Comparison of ENCODE assay signal across 13 cellular contexts in genomic region chr10:100350914-100351485, GRCh38. TPM values are rescaled to one million over a fixed set of nuclear protein-coding genes. Genes with fewer than 3 reads are reported as not detected.
DNase-seq lines count a peak whose midpoint lies in the region; ATAC-seq, FAIRE-seq and TF ChIP-seq lines count a peak whose summit lies in the region.
"Had no signal": no experiment of that assay in that cellular context is flagged by ENCODE, and none has a peak within 500 bp of the region (broad histone marks: within the 10 kb centered on the region; RNA-seq: fewer than 3 reads in every experiment).

No MANE protein-coding gene starts in this region.

- no peaks in the 10 kb centered on the region for H3K9me2 ChIP-seq in Karpas-422 (replicated peaks; ENCODE audit: insufficient read depth, low read length)

- no peaks in the 10 kb centered on the region for H3K27me3 ChIP-seq in Karpas-422 (ENCODE audit: low read length)

- H3K4me1 ChIP-seq in Karpas-422 (ENCODE audit: low read length): peaks cover 43% of the 10 kb centered on the region
- H3K4me1 ChIP-seq in mesodermal cell (ENCODE audit: control insufficient read depth, insufficient read depth, low read length, poor library complexity, severe bottlenecking): peaks cover 52% of the 10 kb centered on the region

- WGBS in mesodermal cell (ENCODE audit: insufficient coverage in 2 of 2), 2 experiments: 86 to 100% methylated on average over 4 of the region's 5 CpGs

- no peak for FAIRE-seq in GM12891 (lab: Jason Lieb, UNC)
- FAIRE-seq: GM18507, kidney had no signal

- H3K9ac ChIP-seq in Karpas-422 (ENCODE audit: low read length): peak overlapping the region; percentile 97; the same call in 1 of the 2 replicates

- TF ChIP-seq CTCF in choroid plexus epithelial cell (conservative IDR thresholded peaks at IDR 0.05; ENCODE audit: low read depth, low read length): no peak

- no peaks in the 10 kb centered on the region for H3K9me3 ChIP-seq in Karpas-422 (ENCODE audit: low read length)
- no peaks in the 10 kb centered on the region for H3K9me3 ChIP-seq in mesodermal cell (ENCODE audit: control insufficient read depth, low read length)

- H3K79me2 ChIP-seq in Karpas-422 (ENCODE audit: low read length): peaks cover 70% of the 10 kb centered on the region

- peaks cover 85% of the 10 kb centered on the region for H3K36me3 ChIP-seq in Karpas-422 (ENCODE audit: insufficient read depth, low read length)
- peaks cover 86% of the 10 kb centered on the region for H3K36me3 ChIP-seq in mesodermal cell (ENCODE audit: control insufficient read depth, insufficient read depth, low read length)

- H3K4me3 ChIP-seq in Karpas-422 (ENCODE audit: low read length) (peak overlapping the region; percentile 84; the same call in 1 of the 2 replicates), choroid plexus epithelial cell (ENCODE audit: low read depth, low read length) (peak overlapping the region; percentile 89), mesodermal cell (ENCODE audit: extremely low read depth, insufficient read depth, low read length, poor library complexity, severe bottlenecking) (peak overlapping the region; percentile 95)

- ATAC-seq in GM21423 (IDR thresholded peaks at IDR 0.05; ENCODE audit: unreplicated experiment): no peak
- ATAC-seq in HG03135 (IDR thresholded peaks at IDR 0.05; ENCODE audit: unreplicated experiment): no peak

- DNase-seq in Ammon's horn (ENCODE audit: low spot score) (peak; percentile 59), Karpas-422 (no peak), choroid plexus epithelial cell (ENCODE audit: low read depth) (no peak), GM12891 (ENCODE audit: insufficient read length, low spot score) (no peak), AG08395 (ENCODE audit: low spot score) (no peak)
- DNase-seq: GOT3, kidney, NCI-H1694 had no signal

- no peak overlapping the region for H2AFZ ChIP-seq in Karpas-422 (ENCODE audit: low read length)

- peaks cover 69% of the 10 kb centered on the region for H4K20me1 ChIP-seq in Karpas-422 (ENCODE audit: insufficient read depth, low read depth, low read length)

- TF ChIP-seq POLR2A in GM12891 (IDR thresholded peaks at IDR 0.05; ENCODE audit: low read depth, low read length): no peak

- peak overlapping the region; percentile 94 for H3K4me2 ChIP-seq in Karpas-422 (ENCODE audit: low read depth, low read length, poor library complexity, severe bottlenecking)

- peak overlapping the region; percentile 94 for H3K27ac ChIP-seq in Karpas-422 (ENCODE audit: low read length)
- no peak overlapping the region for H3K27ac ChIP-seq in mesodermal cell (ENCODE audit: low read depth, low read length, severe bottlenecking)

TF ChIP-seq in GM12891, 5 proteins besides CTCF, POLR2A, EP300 and RAD21:
- TF ChIP-seq TAF1 (IDR thresholded peaks at IDR 0.05; ENCODE audit: low read depth, low read length) (no peak), PAX5 (IDR thresholded peaks at IDR 0.05; ENCODE audit: insufficient read depth, low read length, severe bottlenecking) (no peak), POLR2AphosphoS5 (IDR thresholded peaks at IDR 0.05; ENCODE audit: low read depth, low read length) (no peak), SPI1 (IDR thresholded peaks at IDR 0.05; ENCODE audit: low read depth, low read length) (no peak), POU2F2 (IDR thresholded peaks at IDR 0.05; ENCODE audit: low read depth, low read length) (no peak)
TF ChIP-seq in GM12891: peak in this region for 0.

RNA-seq across cellular contexts. Expression of gene SCD, which starts 4.0 kb away (rescaled TPM):
- 282 and 463 TPM in 2 replicates for total RNA-seq in Karpas-422 (2014; rRNA removed; shearing (Covaris generic); ENCODE audit: low replicate concordance)
- polyA plus RNA-seq in mesodermal cell (2013, experiment 1 of 2): 627 TPM
- polyA plus RNA-seq in mesodermal cell (2013, experiment 2 of 2): 566 TPM
- 51.4 TPM for polyA plus RNA-seq in GM12891 (2012; ENCODE audit: low read depth, missing spikeins)

RNA-seq across cellular contexts. Expression of gene PKD2L1, which starts 21.0 kb away (rescaled TPM):
- 0.07 and 0.25 TPM in 2 replicates for total RNA-seq in Karpas-422 (2014; rRNA removed; shearing (Covaris generic); ENCODE audit: low replicate concordance)
- polyA plus RNA-seq in mesodermal cell (2013, experiment 1 of 2): not detected
- not detected for polyA plus RNA-seq in mesodermal cell (2013, experiment 2 of 2)
- 0.03 TPM for polyA plus RNA-seq in GM12891 (2012; ENCODE audit: low read depth, missing spikeins)
- total RNA-seq: kidney, posterior vena cava had no signal
